1 cellular context compared by ENCODE assay signal in genomic region chr17:4715071-4715749, GRCh38.
TF ChIP-seq lines count a peak whose summit lies in the region.

No MANE protein-coding gene starts in this region.

TF ChIP-seq in HepG2, 621 proteins besides CTCF, POLR2A, EP300 and RAD21:
- TF ChIP-seq PITX1 (CRISPR knock-in tag; IDR thresholded peaks at IDR 0.05) (no peak), ZNF75D (CRISPR knock-in tag; IDR thresholded peaks at IDR 0.05; ENCODE audit: borderline replicate concordance) (no peak), ZNF124 (CRISPR knock-in tag; IDR thresholded peaks at IDR 0.05) (no peak), ZNF598 (CRISPR knock-in tag; IDR thresholded peaks at IDR 0.05; ENCODE audit: borderline replicate concordance) (no peak), SUZ12 (IDR thresholded peaks at IDR 0.05; ENCODE audit: low read depth, low read length) (no peak), MXD1 (CRISPR knock-in tag; IDR thresholded peaks at IDR 0.05) (no peak), ARID2 (CRISPR knock-in tag; IDR thresholded peaks at IDR 0.05; ENCODE audit: borderline replicate concordance) (no peak), MIER3 (CRISPR knock-in tag; IDR thresholded peaks at IDR 0.05; ENCODE audit: borderline replicate concordance) (no peak), ZFP82 (CRISPR knock-in tag; IDR thresholded peaks at IDR 0.05; ENCODE audit: borderline replicate concordance) (no peak)
TF ChIP-seq in HepG2: peak in this region for 0.
